36 cellular contexts compared by ENCODE assay signal in the genomic region with DNA sequence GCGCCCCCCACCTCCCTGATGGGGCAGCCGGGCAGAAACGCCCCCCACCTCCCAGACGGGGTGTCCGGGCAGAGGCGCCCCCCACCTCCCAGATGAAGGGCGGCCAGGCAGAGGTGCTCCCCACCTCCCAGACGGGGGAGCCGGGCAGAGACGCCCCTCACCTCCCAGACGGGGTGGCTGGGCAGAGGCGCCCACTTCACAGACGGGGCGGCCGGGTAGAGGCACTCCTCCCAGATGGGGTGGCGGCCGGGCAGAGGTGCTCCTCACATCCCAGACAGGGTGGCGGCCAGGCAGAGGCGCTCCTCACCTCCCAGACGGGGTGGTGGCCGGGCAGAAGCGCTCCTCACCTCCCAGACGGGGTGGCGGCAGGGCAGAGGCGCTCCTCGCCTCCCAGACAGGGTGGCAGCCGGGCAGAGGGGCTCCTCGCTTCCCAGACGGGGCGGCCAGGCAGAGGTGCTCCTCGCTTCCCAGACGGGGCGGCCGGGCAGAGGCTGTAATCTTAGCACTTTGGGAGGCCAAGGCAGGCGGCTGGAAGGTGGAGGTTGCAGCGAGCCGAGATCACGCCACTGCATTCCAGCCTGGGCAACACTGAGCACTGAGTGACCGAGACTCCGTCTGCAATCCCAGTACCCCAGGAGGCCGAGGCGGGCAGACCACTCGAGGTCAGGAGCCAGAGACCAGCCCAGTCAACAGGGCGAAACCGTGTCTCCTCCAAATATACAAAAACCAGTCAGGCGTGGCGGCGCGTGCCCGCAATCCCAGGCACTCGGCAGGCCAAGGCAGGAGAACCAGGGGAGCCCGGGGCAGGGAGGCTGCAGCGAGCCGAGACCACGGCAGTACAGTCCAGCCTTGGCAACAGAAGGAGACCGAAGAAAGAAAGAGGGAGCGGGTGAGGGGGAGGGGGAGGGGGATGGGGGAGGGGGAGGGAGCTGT. TPM values are rescaled to one million over a fixed set of nuclear protein-coding genes. Genes with fewer than 3 reads are reported as not detected.
"Had no signal": no experiment of that assay in that cellular context is flagged by ENCODE, and none has a peak within 500 bp of the region (broad histone marks: within the 10 kb centered on the region; RNA-seq: fewer than 3 reads in every experiment).

No MANE protein-coding gene starts in this region.

- FAIRE-seq: astrocyte, TTC549 had no signal

- H3K9me3 Mint-ChIP-seq: activated CD4-positive, alpha-beta T cell treated with anti-CD3 and anti-CD28 coated beads, Interleukin-2, amount 10 ng/mL, durations not matched to agents 24 days and 14 days; activated CD8-positive, alpha-beta T cell treated with anti-CD3 and anti-CD28 coated beads for 36 hours; activated naive CD4-positive, alpha-beta T cell treated with anti-CD3 and anti-CD28 coated beads for 36 hours; activated naive CD4-positive, alpha-beta T cell treated with anti-CD3 and anti-CD28 coated beads, Interleukin-2, amount 50 U/mL, for 72 hours; activated T-cell treated with anti-CD3 and anti-CD28 coated beads, Interleukin-2, amount 50 U/mL, for 72 hours; activated T-helper 17 cell treated with anti-CD3 and anti-CD28 coated beads, Interleukin-2, amount 50 U/mL, for 72 hours; T-helper 1 cell treated with Interleukin-12 subunit alpha and Interleukin-12 subunit beta and Interleukin-4 antibody, amounts not matched to agents 30 μg/mL and 1 μg/mL, for 36 hours; T-helper 2 cell treated with Interferon-gamma antibody and Interleukin-4, amounts not matched to agents 5 μg/mL and 100 μg/mL, for 36 hours had no signal

- H3K9me3 ChIP-seq: adrenal gland, body of pancreas, breast epithelium, MG63, Peyer's patch, SJSA1, SK-N-SH had no signal

- H3K4me1 Mint-ChIP-seq: activated CD4-positive, alpha-beta T cell treated with anti-CD3 and anti-CD28 coated beads, Interleukin-2, amount 10 ng/mL, durations not matched to agents 24 days and 14 days; activated T-helper 17 cell treated with anti-CD3 and anti-CD28 coated beads, Interleukin-2, amount 50 U/mL, for 72 hours had no signal

- H3K27ac Mint-ChIP-seq: activated CD4-positive, alpha-beta T cell treated with anti-CD3 and anti-CD28 coated beads, Interleukin-2, amount 10 ng/mL, durations not matched to agents 24 days and 14 days; activated CD8-positive, alpha-beta T cell treated with anti-CD3 and anti-CD28 coated beads for 36 hours; activated naive CD4-positive, alpha-beta T cell treated with anti-CD3 and anti-CD28 coated beads for 36 hours; activated T-cell treated with anti-CD3 and anti-CD28 coated beads, Interleukin-2, amount 50 U/mL, for 72 hours; activated T-helper 17 cell treated with anti-CD3 and anti-CD28 coated beads, Interleukin-2, amount 50 U/mL, for 72 hours; T-helper 1 cell treated with Interleukin-12 subunit alpha and Interleukin-12 subunit beta and Interleukin-4 antibody, amounts not matched to agents 30 μg/mL and 1 μg/mL, for 36 hours; T-helper 2 cell treated with Interferon-gamma antibody and Interleukin-4, amounts not matched to agents 5 μg/mL and 100 μg/mL, for 36 hours had no signal

- H3K36me3 ChIP-seq: adrenal gland, breast epithelium, MG63, Peyer's patch, SJSA1 had no signal

- H3K4me3 Mint-ChIP-seq: activated CD4-positive, alpha-beta T cell treated with anti-CD3 and anti-CD28 coated beads, Interleukin-2, amount 10 ng/mL, durations not matched to agents 24 days and 14 days; activated CD8-positive, alpha-beta T cell treated with anti-CD3 and anti-CD28 coated beads for 36 hours; activated naive CD4-positive, alpha-beta T cell treated with anti-CD3 and anti-CD28 coated beads for 36 hours; activated T-cell treated with anti-CD3 and anti-CD28 coated beads, Interleukin-2, amount 50 U/mL, for 72 hours; activated T-helper 17 cell treated with anti-CD3 and anti-CD28 coated beads, Interleukin-2, amount 50 U/mL, for 72 hours; T-helper 1 cell treated with Interleukin-12 subunit alpha and Interleukin-12 subunit beta and Interleukin-4 antibody, amounts not matched to agents 30 μg/mL and 1 μg/mL, for 36 hours; T-helper 2 cell treated with Interferon-gamma antibody and Interleukin-4, amounts not matched to agents 5 μg/mL and 100 μg/mL, for 36 hours had no signal

- H3K4me3 ChIP-seq: adrenal gland, body of pancreas, breast epithelium, MG63, Peyer's patch, SJSA1 had no signal

- H3K27ac ChIP-seq: adrenal gland, body of pancreas, breast epithelium, Peyer's patch had no signal

- H3K9ac ChIP-seq: SK-N-SH had no signal

- H3K27me3 ChIP-seq: adrenal gland, body of pancreas, breast epithelium, MG63, Peyer's patch, SJSA1 had no signal

- DNase-seq: activated CD4-positive, alpha-beta T cell treated with anti-CD3 and anti-CD28 coated beads, Interleukin-2, amount 10 ng/mL, durations not matched to agents 24 days and 14 days; activated CD4-positive, alpha-beta T cell treated with anti-CD3 and anti-CD28 coated beads, Interleukin-2, amount 50 U/mL, for 4 hours; activated CD8-positive, alpha-beta T cell treated with anti-CD3 and anti-CD28 coated beads for 36 hours; activated effector memory CD4-positive, alpha-beta T cell treated with anti-CD3 and anti-CD28 coated beads, Interleukin-2, amount 50 U/mL, for 16 hours; activated naive CD4-positive, alpha-beta T cell treated with anti-CD3 and anti-CD28 coated beads for 36 hours; activated T-cell treated with anti-CD3 and anti-CD28 coated beads, Interleukin-2, amount 50 U/mL, for 1 hour; activated T-cell treated with anti-CD3 and anti-CD28 coated beads, Interleukin-2, amount 50 U/mL, for 72 hours; adrenal gland; body of pancreas; Kasumi-1; MG63; NCI-H1048; NCI-H1105 treated with DMSO at 0.1 percent for 48 hours; NCI-H1436; NCI-H1694; NCI-H1930; NCI-H345; NCI-H526; NCI-H748 treated with DMSO at 0.1 percent for 48 hours; NK-92 treated with Interleukin-12 subunit alpha and Interleukin-12 subunit beta, amount 100 ng/mL, for 24 hours; PC-3; Peyer's patch; RPMI8226; SHP77 treated with DMSO at 0.1 percent for 48 hours; SK-N-SH had no signal

- H3K4me2 ChIP-seq: SK-N-SH had no signal

- ATAC-seq: activated CD8-positive, alpha-beta T cell treated with anti-CD3 and anti-CD28 coated beads for 36 hours; activated naive CD4-positive, alpha-beta T cell treated with anti-CD3 and anti-CD28 coated beads, Interleukin-2, amount 50 U/mL, for 72 hours; activated T-cell treated with anti-CD3 and anti-CD28 coated beads, Interleukin-2, amount 50 U/mL, for 72 hours; activated T-helper 17 cell treated with anti-CD3 and anti-CD28 coated beads, Interleukin-2, amount 50 U/mL, for 72 hours; body of pancreas; PC-3 had no signal

- H3K27me3 Mint-ChIP-seq: activated CD4-positive, alpha-beta T cell treated with anti-CD3 and anti-CD28 coated beads, Interleukin-2, amount 10 ng/mL, durations not matched to agents 24 days and 14 days; activated CD8-positive, alpha-beta T cell treated with anti-CD3 and anti-CD28 coated beads for 36 hours; activated T-helper 17 cell treated with anti-CD3 and anti-CD28 coated beads, Interleukin-2, amount 50 U/mL, for 72 hours had no signal

- H3K4me1 ChIP-seq: adrenal gland, body of pancreas, breast epithelium, Peyer's patch had no signal

RNA-seq across cellular contexts. Expression of gene RNU4-2, which starts 13.3 kb away (rescaled TPM):
- total RNA-seq: NCI-H460 had no signal
- polyA plus RNA-seq: adrenal gland, SK-N-SH had no signal

RNA-seq across cellular contexts. Expression of gene RNU4-1, which starts 14.6 kb away (rescaled TPM):
- total RNA-seq: NCI-H460 had no signal
- polyA plus RNA-seq: adrenal gland, SK-N-SH had no signal

RNA-seq across cellular contexts. Expression of gene PLA2G1B, which starts 49.2 kb away (rescaled TPM):
- total RNA-seq: activated CD4-positive, alpha-beta T cell treated with anti-CD3 and anti-CD28 coated beads, Interleukin-2, amount 10 ng/mL, durations not matched to agents 24 days and 14 days; activated CD8-positive, alpha-beta memory T cell treated with anti-CD3 and anti-CD28 coated beads for 36 hours; activated naive CD4-positive, alpha-beta T cell treated with anti-CD3 and anti-CD28 coated beads for 36 hours; activated naive CD4-positive, alpha-beta T cell treated with anti-CD3 and anti-CD28 coated beads, Interleukin-2, amount 50 U/mL, for 72 hours; activated T-cell treated with anti-CD3 and anti-CD28 coated beads, Interleukin-2, amount 50 U/mL, for 72 hours; activated T-helper 17 cell treated with anti-CD3 and anti-CD28 coated beads, Interleukin-2, amount 50 U/mL, for 72 hours; astrocyte; breast epithelium; cardiac septum; NCI-H460; PC-3; Peyer's patch; SJSA1 had no signal
- polyA plus RNA-seq: SK-N-SH had no signal
